Comparison of ENCODE assay signal across 10 cellular contexts in the genomic region with DNA sequence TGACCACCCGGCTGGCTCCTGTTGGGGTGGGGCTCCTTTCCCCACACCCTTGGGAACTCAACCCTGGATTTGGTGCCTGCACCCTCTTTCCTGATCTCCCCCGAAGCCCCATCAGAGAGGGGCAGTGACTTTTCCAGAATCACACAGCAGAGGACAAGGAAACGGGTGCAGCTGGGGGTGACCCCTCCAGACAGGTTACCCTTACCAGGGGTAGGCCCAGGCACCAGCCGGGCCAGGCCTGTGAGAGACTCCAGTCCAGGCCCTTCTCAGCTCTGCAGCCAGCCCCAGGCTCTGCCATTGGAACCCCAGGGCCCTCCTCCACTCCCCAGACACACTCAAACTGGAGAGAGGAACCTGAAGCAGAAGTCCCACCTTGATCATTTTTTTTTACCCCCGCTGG. TPM values are rescaled to one million over a fixed set of nuclear protein-coding genes. Genes with fewer than 3 reads are reported as not detected.
DNase-seq lines count a peak whose midpoint lies in the region; ATAC-seq, FAIRE-seq and TF ChIP-seq lines count a peak whose summit lies in the region.
"Had no signal": no experiment of that assay in that cellular context is flagged by ENCODE, and none has a peak within 500 bp of the region (broad histone marks: within the 10 kb centered on the region; RNA-seq: fewer than 3 reads in every experiment).

No MANE protein-coding gene starts in this region.

- no peak overlapping the region for H2AFZ ChIP-seq in keratinocyte (ENCODE audit: control insufficient read depth, low read length)

- H3K27me3 ChIP-seq in RWPE2 (ENCODE audit: insufficient read depth, poor library complexity, severe bottlenecking) (no peaks in the 10 kb centered on the region), keratinocyte (ENCODE audit: control insufficient read depth, extremely low read depth, insufficient read depth, low read length) (no peaks in the 10 kb centered on the region), upper lobe of left lung (no peaks in the 10 kb centered on the region)

- H3K4me1 ChIP-seq in RWPE2 (ENCODE audit: insufficient read depth, poor library complexity, severe bottlenecking): peaks cover 54% of the 10 kb centered on the region
- H3K4me1 ChIP-seq in keratinocyte (ENCODE audit: control insufficient read depth, extremely low read depth, insufficient read depth, low read length): peaks cover 68% of the 10 kb centered on the region
- peaks cover 38 to 68% (median 54%) of the 10 kb centered on the region in 4 donors for H3K4me1 ChIP-seq in upper lobe of left lung

- TF ChIP-seq EP300 in upper lobe of left lung (IDR thresholded peaks at IDR 0.05): no peak

- peak overlapping the region; percentile 91 for H3K27ac ChIP-seq in RWPE2 (ENCODE audit: poor library complexity, severe bottlenecking)
- peak overlapping the region; percentile 90 for H3K27ac ChIP-seq in keratinocyte (ENCODE audit: control insufficient read depth, insufficient read depth, low read length)
- peak overlapping the region; percentile 63 to 90 (median 82) for H3K27ac ChIP-seq in upper lobe of left lung

- peak in 1 of 2 donors; percentile 0 for ATAC-seq in activated T-cell treated with anti-CD3 and anti-CD28 coated beads, Interleukin-2, amount 50 U/mL, for 4 hours
- ATAC-seq in RWPE2 (ENCODE audit: low read depth): no peak
- no peak for ATAC-seq in upper lobe of left lung (ENCODE audit: low FRiP score in 2 of 2)
- no peak for ATAC-seq in GM19324 (IDR thresholded peaks at IDR 0.05; ENCODE audit: low FRiP score, unreplicated experiment)

- H3K9me3 ChIP-seq in RWPE2 (ENCODE audit: severe bottlenecking) (no peaks in the 10 kb centered on the region), keratinocyte (ENCODE audit: control insufficient read depth, low read depth, low read length) (no peaks in the 10 kb centered on the region), upper lobe of left lung (no peaks in the 10 kb centered on the region)

- DNase-seq in activated T-cell treated with anti-CD3 and anti-CD28 coated beads, Interleukin-2, amount 50 U/mL, for 4 hours: no peak
- DNase-seq in activated T-cell treated with anti-CD3 and anti-CD28 coated beads for 4 hours (no peak), RWPE2 (ENCODE audit: low spot score) (no peak), keratinocyte (ENCODE audit: low read depth, low spot score) (no peak), upper lobe of left lung (no peak), glomerular visceral epithelial cell (ENCODE audit: extremely low spot score) (no peak), NCI-H146 treated with DMSO at 0.1 percent for 48 hours (lab: John Stamatoyannopoulos, UW; ENCODE audit: unreplicated experiment) (no peak)

- dilution Hi-C loops in keratinocyte (cut with MboI; ENCODE audit: extremely low pct_ligation_motif_present, low sequenced_read_pairs): no loop called here

- TF ChIP-seq CTCF in RWPE2 (IDR thresholded peaks at IDR 0.05; ENCODE audit: poor library complexity, severe bottlenecking) (no peak), keratinocyte (optimal IDR thresholded peaks at IDR 0.05 in 1 of 3, IDR thresholded peaks at IDR 0.05 in 1 of 3, conservative IDR thresholded peaks at IDR 0.05 in 1 of 3; ENCODE audit: extremely low read depth in 1 of 3, insufficient read depth in 2 of 3, low read length in 3 of 3) (no peak), upper lobe of left lung (IDR thresholded peaks at IDR 0.05) (no peak)

- WGBS in upper lobe of left lung, 2 donors: 83 to 85% methylated on average over 1 to 5 of the region's 5 CpGs

- no peaks in the 10 kb centered on the region for H4K20me1 ChIP-seq in keratinocyte (ENCODE audit: control insufficient read depth, extremely low read depth, insufficient read depth, low read length)

- H3K36me3 Mint-ChIP-seq in activated T-cell treated with anti-CD3 and anti-CD28 coated beads, Interleukin-2, amount 50 U/mL, for 4 hours (ENCODE audit: insufficient read depth): peaks cover 8% of the 10 kb centered on the region

- no peaks in the 10 kb centered on the region for H3K27me3 Mint-ChIP-seq in activated T-cell treated with anti-CD3 and anti-CD28 coated beads, Interleukin-2, amount 50 U/mL, for 4 hours (ENCODE audit: low read depth)
- H3K27me3 Mint-ChIP-seq: brain had no signal

- peaks cover 76% of the 10 kb centered on the region for H3K4me1 Mint-ChIP-seq in activated T-cell treated with anti-CD3 and anti-CD28 coated beads, Interleukin-2, amount 50 U/mL, for 4 hours (ENCODE audit: low read depth)
- H3K4me1 Mint-ChIP-seq: brain, neural crest cell had no signal

- H3K4me3 ChIP-seq in RWPE2 (ENCODE audit: severe bottlenecking) (no peak overlapping the region), keratinocyte (ENCODE audit: control insufficient read depth in 2 of 3, extremely low read depth in 1 of 3, insufficient read depth in 2 of 3, low read depth in 1 of 3, low read length in 3 of 3) (no peak overlapping the region), upper lobe of left lung (peak overlapping the region in 1 of 4 donors; percentile 4)

- peak overlapping the region; percentile 72 for H3K9ac ChIP-seq in keratinocyte (ENCODE audit: control insufficient read depth, extremely low read depth, insufficient read depth, low read length)

- FAIRE-seq in keratinocyte (lab: Jason Lieb, UNC): no peak

- no peaks in the 10 kb centered on the region for H3K9me1 ChIP-seq in keratinocyte (ENCODE audit: control insufficient read depth, extremely low read depth, insufficient read depth, low read length)

- peak overlapping the region; percentile 60 for H3K4me2 ChIP-seq in keratinocyte (ENCODE audit: control insufficient read depth, extremely low read depth, insufficient read depth, low read depth, low read length)

- H3K4me3 Mint-ChIP-seq in activated T-cell treated with anti-CD3 and anti-CD28 coated beads, Interleukin-2, amount 50 U/mL, for 4 hours: peak overlapping the region; percentile 69
- H3K4me3 Mint-ChIP-seq: brain, neural crest cell had no signal

- no peak for TF ChIP-seq POLR2A in upper lobe of left lung (IDR thresholded peaks at IDR 0.05)

- peaks cover 53% of the 10 kb centered on the region for H3K79me2 ChIP-seq in keratinocyte (ENCODE audit: control insufficient read depth, insufficient read depth, low read length)

- peaks cover 54% of the 10 kb centered on the region for H3K36me3 ChIP-seq in RWPE2 (ENCODE audit: low read depth)
- peaks cover 6 to 60% of the 10 kb centered on the region in 2 experiments for H3K36me3 ChIP-seq in keratinocyte (ENCODE audit: control insufficient read depth in 2 of 2, extremely low read depth in 1 of 2, insufficient read depth in 2 of 2, low read length in 2 of 2)
- H3K36me3 ChIP-seq in upper lobe of left lung: peaks cover 0 to 40% (median 12%) of the 10 kb centered on the region in 4 donors

- H3K9me3 Mint-ChIP-seq in activated T-cell treated with anti-CD3 and anti-CD28 coated beads, Interleukin-2, amount 50 U/mL, for 4 hours: no peaks in the 10 kb centered on the region
- H3K9me3 Mint-ChIP-seq: brain, neural crest cell had no signal

RNA-seq across cellular contexts. Expression of a gene that starts 19.0 kb away (rescaled TPM):
- under 1 TPM in 1 of 3 donors, not detected in 2; 0.20 TPM for total RNA-seq in activated T-cell treated with anti-CD3 and anti-CD28 coated beads, Interleukin-2, amount 50 U/mL, for 4 hours
- 4.6 to 5.2 TPM (median 4.7 TPM) in 3 replicates for polyA plus RNA-seq in keratinocyte
- polyA plus RNA-seq in keratinocyte (2011; ENCODE audit: low read depth): 1.3 TPM
- polyA plus RNA-seq in keratinocyte (2011; cell fraction: cytosol; rRNA removed): 3.6 and 6.2 TPM in 2 replicates
- 4.1 and 7.8 TPM in 2 replicates for polyA plus RNA-seq in keratinocyte (2011; cell fraction: nucleus; rRNA removed)
- polyA plus RNA-seq in keratinocyte (2012; ENCODE audit: low replicate concordance): 4.0 and 6.0 TPM in 2 replicates
- polyA minus RNA-seq in keratinocyte: 4.2 to 5.9 TPM (median 4.5 TPM) in 3 replicates
- polyA minus RNA-seq in keratinocyte (2011; cell fraction: cytosol; rRNA and poly(A)+ RNA removed): 4.0 TPM
- polyA minus RNA-seq in keratinocyte (2011; cell fraction: nucleus; rRNA and poly(A)+ RNA removed): 2.0 and 2.9 TPM in 2 replicates
- 100 to 1,000 TPM in 1 of 6 donors, 10 to 100 TPM in 5; 27.6 to 286 (median 57.7) TPM for total RNA-seq in upper lobe of left lung

RNA-seq across cellular contexts. Expression of a gene that starts 19.9 kb away (rescaled TPM):
- total RNA-seq in activated T-cell treated with anti-CD3 and anti-CD28 coated beads, Interleukin-2, amount 50 U/mL, for 4 hours: 10 to 100 TPM; 22.6 to 24.0 (median 23.6) TPM
- polyA plus RNA-seq in keratinocyte: 88.3 to 127 TPM (median 109 TPM) in 3 replicates
- 51.1 TPM for polyA plus RNA-seq in keratinocyte (2011; ENCODE audit: low read depth)
- polyA plus RNA-seq in keratinocyte (2011; cell fraction: cytosol; rRNA removed): 77.7 and 119 TPM in 2 replicates
- polyA plus RNA-seq in keratinocyte (2011; cell fraction: nucleus; rRNA removed): 143 and 183 TPM in 2 replicates
- 109 and 130 TPM in 2 replicates for polyA plus RNA-seq in keratinocyte (2012; ENCODE audit: low replicate concordance)
- 154 to 426 TPM (median 169 TPM) in 3 replicates for polyA minus RNA-seq in keratinocyte
- 129 TPM for polyA minus RNA-seq in keratinocyte (2011; cell fraction: cytosol; rRNA and poly(A)+ RNA removed)
- polyA minus RNA-seq in keratinocyte (2011; cell fraction: nucleus; rRNA and poly(A)+ RNA removed): 118 and 144 TPM in 2 replicates
- total RNA-seq in upper lobe of left lung: 100 to 1,000 TPM in 2 of 6 donors, 10 to 100 TPM in 4; 49.0 to 132 (median 67.0) TPM

RNA-seq across cellular contexts. Expression of a gene that starts 20.1 kb away (rescaled TPM):
- total RNA-seq in activated T-cell treated with anti-CD3 and anti-CD28 coated beads, Interleukin-2, amount 50 U/mL, for 4 hours: 1 to 10 TPM; 4.7 to 5.6 (median 4.8) TPM
- 10.9 to 13.9 TPM (median 13.9 TPM) in 3 replicates for polyA plus RNA-seq in keratinocyte
- 0.94 TPM for polyA plus RNA-seq in keratinocyte (2011; ENCODE audit: low read depth)
- 7.3 and 10.5 TPM in 2 replicates for polyA plus RNA-seq in keratinocyte (2011; cell fraction: cytosol; rRNA removed)
- 16.3 and 20.8 TPM in 2 replicates for polyA plus RNA-seq in keratinocyte (2011; cell fraction: nucleus; rRNA removed)
- 5.3 and 10.5 TPM in 2 replicates for polyA plus RNA-seq in keratinocyte (2012; ENCODE audit: low replicate concordance)
- polyA minus RNA-seq in keratinocyte: 6.9 to 19.5 TPM (median 10.4 TPM) in 3 replicates
- polyA minus RNA-seq in keratinocyte (2011; cell fraction: cytosol; rRNA and poly(A)+ RNA removed): 9.8 TPM
- polyA minus RNA-seq in keratinocyte (2011; cell fraction: nucleus; rRNA and poly(A)+ RNA removed): 4.2 and 5.6 TPM in 2 replicates
- 10 to 100 TPM in 1 of 6 donors, 1 to 10 TPM in 5; 3.9 to 10.5 (median 5.4) TPM for total RNA-seq in upper lobe of left lung

RNA-seq across cellular contexts. Expression of a gene that starts 45.6 kb away (rescaled TPM):
- 10 to 100 TPM; 14.4 to 15.8 (median 15.2) TPM for total RNA-seq in activated T-cell treated with anti-CD3 and anti-CD28 coated beads, Interleukin-2, amount 50 U/mL, for 4 hours
- polyA plus RNA-seq in keratinocyte: 21.8 to 33.5 TPM (median 27.1 TPM) in 3 replicates
- 3.1 TPM for polyA plus RNA-seq in keratinocyte (2011; ENCODE audit: low read depth)
- polyA plus RNA-seq in keratinocyte (2011; cell fraction: cytosol; rRNA removed): 12.1 and 12.4 TPM in 2 replicates
- polyA plus RNA-seq in keratinocyte (2011; cell fraction: nucleus; rRNA removed): 38.8 and 40.3 TPM in 2 replicates
- 13.1 and 23.2 TPM in 2 replicates for polyA plus RNA-seq in keratinocyte (2012; ENCODE audit: low replicate concordance)
- 40.4 to 52.8 TPM (median 50.8 TPM) in 3 replicates for polyA minus RNA-seq in keratinocyte
- polyA minus RNA-seq in keratinocyte (2011; cell fraction: cytosol; rRNA and poly(A)+ RNA removed): 24.6 TPM
- polyA minus RNA-seq in keratinocyte (2011; cell fraction: nucleus; rRNA and poly(A)+ RNA removed): 30.9 and 33.5 TPM in 2 replicates
- 10 to 100 TPM in 5 of 6 donors, 1 to 10 TPM in 1; 5.7 to 24.5 (median 12.3) TPM for total RNA-seq in upper lobe of left lung

RNA-seq across cellular contexts. Expression of a gene that starts 45.7 kb away (rescaled TPM):
- 100 to 1,000 TPM; 166 to 183 (median 167) TPM for total RNA-seq in activated T-cell treated with anti-CD3 and anti-CD28 coated beads, Interleukin-2, amount 50 U/mL, for 4 hours
- polyA plus RNA-seq in keratinocyte: 25.6 to 56.3 TPM (median 31.1 TPM) in 3 replicates
- 19.4 TPM for polyA plus RNA-seq in keratinocyte (2011; ENCODE audit: low read depth)
- polyA plus RNA-seq in keratinocyte (2011; cell fraction: cytosol; rRNA removed): 26.2 and 29.1 TPM in 2 replicates
- polyA plus RNA-seq in keratinocyte (2011; cell fraction: nucleus; rRNA removed): 67.0 and 73.7 TPM in 2 replicates
- polyA plus RNA-seq in keratinocyte (2012; ENCODE audit: low replicate concordance): 15.6 and 37.3 TPM in 2 replicates
- polyA minus RNA-seq in keratinocyte: 92.5 to 239 TPM (median 127 TPM) in 3 replicates
- polyA minus RNA-seq in keratinocyte (2011; cell fraction: cytosol; rRNA and poly(A)+ RNA removed): 62.2 TPM
- polyA minus RNA-seq in keratinocyte (2011; cell fraction: nucleus; rRNA and poly(A)+ RNA removed): 88.4 and 120 TPM in 2 replicates
- 100 to 1,000 TPM in 1 of 6 donors, 10 to 100 TPM in 5; 30.4 to 225 (median 50.1) TPM for total RNA-seq in upper lobe of left lung

Comparison
In these comparisons a context has a peak if more than half of its experiments do, and no peak if none do; other contexts are left out.
1. RNA of a gene that starts 19.0 kb away (total RNA-seq): 27.6 to 286 TPM in upper lobe of left lung; 0.20 TPM in activated T-cell treated with anti-CD3 and anti-CD28 coated beads, Interleukin-2, amount 50 U/mL, for 4 hours; every median in the first group is over 10 times any median in the second.
2. Peak in every context shown above with its lines, with median percentiles within 50 percentile points of each other: H3K27ac ChIP-seq.